In genomic region chr2:55616509-55617159, GRCh38 we compare ENCODE assay signal across 9 cellular contexts. TPM values are rescaled to one million over a fixed set of nuclear protein-coding genes. Genes with fewer than 3 reads are reported as not detected.
DNase-seq lines count a peak whose midpoint lies in the region; ATAC-seq, FAIRE-seq and TF ChIP-seq lines count a peak whose summit lies in the region.
"Had no signal": no experiment of that assay in that cellular context is flagged by ENCODE, and none has a peak within 500 bp of the region (broad histone marks: within the 10 kb centered on the region; RNA-seq: fewer than 3 reads in every experiment).

No MANE protein-coding gene starts in this region.

- no peaks in the 10 kb centered on the region for H3K27me3 ChIP-seq in astrocyte (ENCODE audit: insufficient read depth, low read length)
- H3K27me3 ChIP-seq in iPS DF 6.9 (ENCODE audit: control insufficient read depth, insufficient read depth, low read length) = no peaks in the 10 kb centered on the region

- no peak overlapping the region for H3K27ac Mint-ChIP-seq in astrocyte (ENCODE audit: unreplicated experiment)
- H3K27ac Mint-ChIP-seq: activated naive CD4-positive, alpha-beta T cell treated with anti-CD3 and anti-CD28 coated beads, Interleukin-2, amount 50 U/mL, for 72 hours had no signal

- H3K79me2 ChIP-seq in astrocyte (ENCODE audit: insufficient read depth, low read length) = peaks cover 88% of the 10 kb centered on the region

- peaks cover 7% of the 10 kb centered on the region for H3K4me1 Mint-ChIP-seq in astrocyte (ENCODE audit: low read depth, unreplicated experiment)

- H3K27me3 Mint-ChIP-seq in astrocyte (ENCODE audit: low read depth, unreplicated experiment) = no peaks in the 10 kb centered on the region

- H3K4me3 ChIP-seq in astrocyte (ENCODE audit: insufficient read depth, low read depth, low read length) (peak overlapping the region; percentile 92), iPS DF 6.9 (ENCODE audit: low read length) (peak overlapping the region; percentile 84), skin epidermis (peak overlapping the region; percentile 54 to 98 (median 84))

- H3K36me3 Mint-ChIP-seq in astrocyte (ENCODE audit: low read depth, unreplicated experiment) = peaks cover 7% of the 10 kb centered on the region

- peak overlapping the region; percentile 72 for H2AFZ ChIP-seq in astrocyte (ENCODE audit: low read depth, low read length)

- no peak for TF ChIP-seq CTCF in astrocyte (IDR thresholded peaks at IDR 0.05; ENCODE audit: insufficient read depth, low read depth, low read length)

- no peak overlapping the region for H3K4me3 Mint-ChIP-seq in astrocyte (ENCODE audit: unreplicated experiment)

- peaks cover 13% of the 10 kb centered on the region for H4K20me1 ChIP-seq in astrocyte (ENCODE audit: insufficient read depth, low read length)

- H3K36me3 ChIP-seq in astrocyte (ENCODE audit: insufficient read depth, low read length) (peaks cover 4% of the 10 kb centered on the region), iPS DF 6.9 (ENCODE audit: control insufficient read depth, insufficient read depth, low read length) (no peaks in the 10 kb centered on the region)

- peak overlapping the region; percentile 84 for H3K4me2 ChIP-seq in astrocyte (ENCODE audit: low read length)

- DNase-seq in DMS53 (lab: John Stamatoyannopoulos, UW) (peak; percentile 92), HTR-8/SVneo (ENCODE audit: insufficient read length, low spot score) (peak; percentile 38), RPMI7951 (ENCODE audit: low read depth) (peak; percentile 60), astrocyte (ENCODE audit: low read depth) (peak; percentile 52), iPS DF 6.9 (ENCODE audit: low read depth, low spot score) (no peak), ureter (ENCODE audit: low spot score) (no peak)

- H3K9me3 Mint-ChIP-seq in astrocyte (ENCODE audit: unreplicated experiment) = no peaks in the 10 kb centered on the region
- H3K9me3 Mint-ChIP-seq: activated naive CD4-positive, alpha-beta T cell treated with anti-CD3 and anti-CD28 coated beads, Interleukin-2, amount 50 U/mL, for 72 hours had no signal

- peak overlapping the region; percentile 98 for H3K9ac ChIP-seq in astrocyte (ENCODE audit: low read length)

- no CpG with 5 or more reads among the region's 23 CpGs for WGBS in iPS DF 6.9 (ENCODE audit: insufficient coverage, insufficient read length)

- peak; percentile 14 for ATAC-seq in GM21381 (IDR thresholded peaks at IDR 0.05; ENCODE audit: unreplicated experiment)

- H3K4me1 ChIP-seq in astrocyte (ENCODE audit: insufficient read depth, low read length) (peaks cover 5% of the 10 kb centered on the region), iPS DF 6.9 (ENCODE audit: control insufficient read depth, insufficient read depth, low read length) (no peaks in the 10 kb centered on the region; the same call in 1 of the 2 replicates)

- H3K27ac ChIP-seq in astrocyte (ENCODE audit: low read depth, low read length) (peak overlapping the region; percentile 92), iPS DF 6.9 (ENCODE audit: low read length) (no peak overlapping the region), skin epidermis (peak overlapping the region; percentile 85 to 100 (median 99))

- peak; percentile 68 for FAIRE-seq in HTR-8/SVneo (lab: Jason Lieb, UNC)
- no peak for FAIRE-seq in astrocyte (lab: Jason Lieb, UNC)

- H3K9me3 ChIP-seq in astrocyte (ENCODE audit: insufficient read depth, low read depth, low read length) = no peaks in the 10 kb centered on the region
- H3K9me3 ChIP-seq in iPS DF 6.9 (ENCODE audit: control insufficient read depth, insufficient read depth, low read length) = no peaks in the 10 kb centered on the region

RNA-seq across cellular contexts. Expression of gene PPP4R3B, which starts 0.8 kb away (rescaled TPM):
- total RNA-seq in RPMI7951 (2014; rRNA removed; shearing (Covaris generic)) = 45.6 and 53.2 TPM in 2 replicates
- total RNA-seq in astrocyte (33.6 and 38.2 TPM in 2 replicates), ureter (64.8 TPM)

Comparison
In these comparisons a context has a peak if more than half of its experiments do, and no peak if none do; other contexts are left out.
1. DNase-seq: peak in DMS53 (single experiment), HTR-8/SVneo (single experiment), RPMI7951 (single experiment) and astrocyte (single experiment); none in iPS DF 6.9 (single experiment) and ureter (single experiment).
2. Peak in every context shown above with its lines, with median percentiles within 50 percentile points of each other: H3K4me3 ChIP-seq.